ENCODE assay signal across 1 cellular context in genomic region chrX:56784666-56785065, GRCh38.
TF ChIP-seq lines count a peak whose summit lies in the region.

No MANE protein-coding gene starts in this region.

TF ChIP-seq in HepG2, 621 proteins besides CTCF, POLR2A, EP300 and RAD21:
- TF ChIP-seq ZBTB21 (CRISPR knock-in tag; IDR thresholded peaks at IDR 0.05), result no peak
- no peak for TF ChIP-seq KDM2A (CRISPR knock-in tag; IDR thresholded peaks at IDR 0.05; ENCODE audit: borderline replicate concordance, low read depth)
- no peak for TF ChIP-seq ZNF180 (CRISPR knock-in tag; IDR thresholded peaks at IDR 0.05; ENCODE audit: borderline replicate concordance, low read depth)
- TF ChIP-seq ZMYM4 (CRISPR knock-in tag; IDR thresholded peaks at IDR 0.05), result no peak
